In genomic region chr16:71289732-71290062, GRCh38 we compare ENCODE assay signal across 8 cellular contexts. TPM values are rescaled to one million over a fixed set of nuclear protein-coding genes. Genes with fewer than 3 reads are reported as not detected.
DNase-seq lines count a peak whose midpoint lies in the region; ATAC-seq, FAIRE-seq and TF ChIP-seq lines count a peak whose summit lies in the region.

No MANE protein-coding gene starts in this region.

- peak overlapping the region; percentile 88 for H3K9ac ChIP-seq in endothelial cell of umbilical vein (replicated peaks; ENCODE audit: extremely low read depth, insufficient read depth, low read length)

- TF ChIP-seq POLR2A in endothelial cell of umbilical vein (IDR thresholded peaks at IDR 0.05; ENCODE audit: low read depth, low read length): no peak

- BruUV-seq in OCI-LY7 (replicated peaks; lab: Mats Ljungman, UMichigan): no TSS peak
- BruUV-seq in endothelial cell of umbilical vein (replicated peaks; lab: Mats Ljungman, UMichigan): no TSS peak

- no peaks in the 10 kb centered on the region for H3K27me3 ChIP-seq in CD8-positive, alpha-beta memory T cell (ENCODE audit: insufficient read depth, low read length, poor library complexity, severe bottlenecking)
- H3K27me3 ChIP-seq in endothelial cell of umbilical vein (ENCODE audit: control insufficient read depth in 2 of 2, insufficient read depth in 2 of 2, low read length in 2 of 2) (peaks cover 1 to 3% of the 10 kb centered on the region in 2 experiments), pancreas (peaks cover 0 to 4% (median 0%) of the 10 kb centered on the region in 4 donors)

- H4K20me1 ChIP-seq in OCI-LY7 (ENCODE audit: insufficient read depth, low read length) (no peaks in the 10 kb centered on the region), endothelial cell of umbilical vein (replicated peaks; ENCODE audit: control insufficient read depth, extremely low read depth, insufficient read depth, low read length) (no peaks in the 10 kb centered on the region)

- peak overlapping the region; percentile 57; the same call in 1 of the 2 replicates for H2AFZ ChIP-seq in OCI-LY7 (ENCODE audit: low read length)
- peak overlapping the region; percentile 43 for H2AFZ ChIP-seq in endothelial cell of umbilical vein (ENCODE audit: low read depth, low read length)

- TF ChIP-seq CTCF in OCI-LY7 (conservative IDR thresholded peaks at IDR 0.05; ENCODE audit: low read length): no peak
- no peak for TF ChIP-seq CTCF in endothelial cell of umbilical vein (IDR thresholded peaks at IDR 0.05; ENCODE audit: extremely low read depth in 1 of 2, insufficient read depth in 1 of 2, low read depth in 1 of 2, low read length in 2 of 2)
- TF ChIP-seq CTCF in pancreas (IDR thresholded peaks at IDR 0.05): no peak

- POLR2A ChIA-PET in CD8-positive, alpha-beta memory T cell (lab: Charles Lee): no interaction called here
- POLR2A ChIA-PET in OCI-LY7 (lab: Charles Lee) (interaction anchor here (0.6 kb wide), 2 partner anchors 74 to 192 kb away, joined by 3 to 4 read pairs; no protein-coding TSS in a partner anchor), endothelial cell of umbilical vein (lab: Charles Lee) (no interaction called here)

- H3K79me2 ChIP-seq in OCI-LY7 (ENCODE audit: insufficient read depth, low read depth, low read length) (no peaks in the 10 kb centered on the region), endothelial cell of umbilical vein (ENCODE audit: control insufficient read depth, insufficient read depth, low read length) (peaks cover 8% of the 10 kb centered on the region)

- peaks cover 0 to 2% (median under 1%) of the 10 kb centered on the region in 5 donors for H3K9me3 Mint-ChIP-seq in CD8-positive, alpha-beta memory T cell

- no peaks in the 10 kb centered on the region for H3K9me2 ChIP-seq in OCI-LY7 (ENCODE audit: insufficient read depth, low read length)

- H3K27ac Mint-ChIP-seq in CD8-positive, alpha-beta memory T cell: peak overlapping the region; percentile 82 to 97 (median 92)

- H3K4me2 ChIP-seq in OCI-LY7 (ENCODE audit: low read length) (peak overlapping the region; percentile 81), endothelial cell of umbilical vein (ENCODE audit: insufficient read depth, low read length) (peak overlapping the region; percentile 71)

- no peak overlapping the region for H3K4me3 ChIP-seq in CD8-positive, alpha-beta memory T cell (ENCODE audit: low read length)
- peak overlapping the region; percentile 78 for H3K4me3 ChIP-seq in OCI-LY7 (ENCODE audit: low read depth, low read length, poor library complexity, severe bottlenecking)
- peak overlapping the region in 2 of 3 experiments; percentile 49 to 50 for H3K4me3 ChIP-seq in endothelial cell of umbilical vein (replicated peaks in 1 of 3; ENCODE audit: insufficient read depth in 1 of 3, low read depth in 1 of 3, low read length in 3 of 3)
- peak overlapping the region in 2 of 4 donors; percentile 52 to 84 for H3K4me3 ChIP-seq in pancreas

- peaks cover 18 to 39% (median 34%) of the 10 kb centered on the region in 3 donors for H3K36me3 Mint-ChIP-seq in CD8-positive, alpha-beta memory T cell

- intact Hi-C loops in OCI-LY7 (cut with micrococcal nuclease; ENCODE audit: unreplicated experiment): no loop called here
- intact Hi-C loops in endothelial cell of umbilical vein (cut with micrococcal nuclease): loop anchor here (5.0 kb wide), 1 partner anchor 487 kb away; the partner anchor contains the start of gene VAC14
- intact Hi-C loops in pancreas (cut with DNase I): no loop called here

- no peak overlapping the region for H3K27ac ChIP-seq in CD8-positive, alpha-beta memory T cell (ENCODE audit: low read depth, low read length)
- H3K27ac ChIP-seq in OCI-LY7 (ENCODE audit: low read depth, low read length, poor library complexity, severe bottlenecking) (peak overlapping the region; percentile 36), endothelial cell of umbilical vein (ENCODE audit: insufficient read depth, low read depth, low read length) (no peak overlapping the region), pancreas (peak overlapping the region; percentile 60 to 89 (median 70))

- 5 to 9% methylated on average over 2 of the region's 2 CpGs for WGBS in pancreas, 2 donors

- DNase-seq in CD8-positive, alpha-beta memory T cell: no peak
- DNase-seq in OCI-LY7 (ENCODE audit: low spot score): no peak
- no peak for DNase-seq in endothelial cell of umbilical vein (ENCODE audit: low read depth, low spot score)
- no peak for DNase-seq in pancreas
- no peak for DNase-seq in NOMO-1 treated with DMSO at 0.1 percent for 48 hours (lab: John Stamatoyannopoulos, UW; ENCODE audit: unreplicated experiment)
- no peak for DNase-seq in COR-L47 (lab: John Stamatoyannopoulos, UW)
- no peak for DNase-seq in frontal cortex (ENCODE audit: low spot score in 2 of 2)
- no peak for DNase-seq in inferior parietal cortex (ENCODE audit: extremely low spot score)

- no peaks in the 10 kb centered on the region for H3K9me3 ChIP-seq in CD8-positive, alpha-beta memory T cell (ENCODE audit: low read length)
- H3K9me3 ChIP-seq in OCI-LY7 (ENCODE audit: low read length) (no peaks in the 10 kb centered on the region), endothelial cell of umbilical vein (replicated peaks; ENCODE audit: control insufficient read depth, insufficient read depth, low read length) (no peaks in the 10 kb centered on the region), pancreas (no peaks in the 10 kb centered on the region)

- FAIRE-seq in endothelial cell of umbilical vein (lab: Jason Lieb, UNC): no peak
- no peak for FAIRE-seq in pancreas (lab: Jason Lieb, UNC)
- no peak for FAIRE-seq in frontal cortex (lab: Jason Lieb, UNC)

- peaks cover 19% of the 10 kb centered on the region for H3K4me1 ChIP-seq in CD8-positive, alpha-beta memory T cell (ENCODE audit: insufficient read depth, low read length)
- H3K4me1 ChIP-seq in OCI-LY7 (ENCODE audit: insufficient read depth, low read length, poor library complexity, severe bottlenecking) (peaks cover 3% of the 10 kb centered on the region), endothelial cell of umbilical vein (ENCODE audit: control insufficient read depth, extremely low read depth, insufficient read depth, low read length) (peaks cover 17% of the 10 kb centered on the region), pancreas (peaks cover 0 to 9% (median 8%) of the 10 kb centered on the region in 3 donors)

- peaks cover 21 to 40% (median 33%) of the 10 kb centered on the region in 3 donors for H3K4me1 Mint-ChIP-seq in CD8-positive, alpha-beta memory T cell

- no peak for ATAC-seq in pancreas

- peaks cover 17 to 26% of the 10 kb centered on the region in 2 donors for H3K27me3 Mint-ChIP-seq in CD8-positive, alpha-beta memory T cell

- H3K9me1 ChIP-seq in endothelial cell of umbilical vein (replicated peaks; ENCODE audit: control insufficient read depth, extremely low read depth, insufficient read depth, low read length): no peaks in the 10 kb centered on the region

- dilution Hi-C loops in endothelial cell of umbilical vein (cut with MboI; ENCODE audit: extremely low pct_ligation_motif_present, low sequenced_read_pairs): no loop called here

- H3K4me3 Mint-ChIP-seq in CD8-positive, alpha-beta memory T cell: peak overlapping the region; percentile 88 to 95 (median 91)

- H3K36me3 ChIP-seq in CD8-positive, alpha-beta memory T cell (ENCODE audit: insufficient read depth, low read length): peaks cover 22% of the 10 kb centered on the region
- H3K36me3 ChIP-seq in OCI-LY7 (ENCODE audit: insufficient read depth, low read length): no peaks in the 10 kb centered on the region
- peaks cover 2 to 5% of the 10 kb centered on the region in 2 experiments for H3K36me3 ChIP-seq in endothelial cell of umbilical vein (ENCODE audit: control insufficient read depth in 2 of 2, extremely low read depth in 1 of 2, insufficient read depth in 2 of 2, low read length in 2 of 2)
- no peaks in the 10 kb centered on the region for H3K36me3 ChIP-seq in pancreas

- CTCF ChIA-PET in CD8-positive, alpha-beta memory T cell (lab: Charles Lee): interaction anchor here (1.0 to 1.7 kb wide), 2 partner anchors 22 to 123 kb away, joined by 3 to 6 read pairs; no protein-coding TSS in a partner anchor
- CTCF ChIA-PET in OCI-LY7 (lab: Charles Lee; ENCODE audit: unreplicated experiment) (no interaction called here), endothelial cell of umbilical vein (lab: Charles Lee) (interaction anchor here (0.6 to 4.9 kb wide), 3 partner anchors 14 to 729 kb away, joined by 3 to 24 read pairs (median 7); no protein-coding TSS in a partner anchor)

TF ChIP-seq in endothelial cell of umbilical vein, 7 proteins besides CTCF, POLR2A, EP300 and RAD21 (continues in another document):
- TF ChIP-seq GATA2 (IDR thresholded peaks at IDR 0.05; ENCODE audit: insufficient read depth, insufficient read length, low read depth, low read length) (no peak), MYC (IDR thresholded peaks at IDR 0.05; ENCODE audit: low read depth, low read length) (no peak)

RNA-seq across cellular contexts. Expression of gene CMTR2, which starts 0.5 kb away (rescaled TPM):
- total RNA-seq in CD8-positive, alpha-beta memory T cell: 10 to 100 TPM; 27.4 to 27.9 TPM
- 21.7 TPM for polyA plus RNA-seq in CD8-positive, alpha-beta memory T cell
- 10.6 and 10.9 TPM in 2 replicates for total RNA-seq in OCI-LY7 (2014; rRNA removed; shearing (Covaris generic))
- total RNA-seq in OCI-LY7 (2022) (7.9 and 10.4 TPM in 2 replicates), endothelial cell of umbilical vein (15.5 and 18.8 TPM in 2 replicates), pancreas (10 to 100 TPM in 1 of 6 donors, 1 to 10 TPM in 5; 5.1 to 12.0 (median 7.0) TPM), frontal cortex (35.9 TPM)
- polyA plus RNA-seq in endothelial cell of umbilical vein (10.2 and 11.6 TPM in 2 replicates), pancreas (1 to 10 TPM; 5.5 to 8.9 TPM)
- polyA plus RNA-seq in endothelial cell of umbilical vein (2011; cell fraction: cytosol; rRNA removed): 8.7 and 9.3 TPM in 2 replicates
- polyA plus RNA-seq in endothelial cell of umbilical vein (2011; cell fraction: nucleus; rRNA removed): 11.7 and 18.5 TPM in 2 replicates
- polyA plus RNA-seq in endothelial cell of umbilical vein (2012): 11.0 and 19.3 TPM in 2 replicates
- polyA minus RNA-seq in endothelial cell of umbilical vein: 18.4 and 20.3 TPM in 2 replicates
- 10.9 TPM for polyA minus RNA-seq in endothelial cell of umbilical vein (2011; cell fraction: cytosol; rRNA and poly(A)+ RNA removed)
- polyA minus RNA-seq in endothelial cell of umbilical vein (2011; cell fraction: nucleus; rRNA and poly(A)+ RNA removed): 9.7 and 15.1 TPM in 2 replicates

RNA-seq across cellular contexts. Expression of gene HYDIN, which starts 59.2 kb away (rescaled TPM):
- total RNA-seq in CD8-positive, alpha-beta memory T cell: not detected
- polyA plus RNA-seq in CD8-positive, alpha-beta memory T cell: not detected
- not detected in 2 replicates for total RNA-seq in OCI-LY7 (2014; rRNA removed; shearing (Covaris generic))
- total RNA-seq in OCI-LY7 (2022) (0.63 TPM in 1 of 2 replicates, not detected in the other), endothelial cell of umbilical vein (not detected in 2 replicates), pancreas (1 to 10 TPM; 2.1 to 6.6 (median 3.9) TPM), frontal cortex (19.2 TPM)
- polyA plus RNA-seq in endothelial cell of umbilical vein (not detected in 2 replicates), pancreas (1 to 10 TPM; 2.4 to 2.7 TPM)
- polyA plus RNA-seq in endothelial cell of umbilical vein (2011; cell fraction: cytosol; rRNA removed): not detected in 2 replicates
- polyA plus RNA-seq in endothelial cell of umbilical vein (2011; cell fraction: nucleus; rRNA removed): not detected in 2 replicates
- polyA plus RNA-seq in endothelial cell of umbilical vein (2012): not detected in 2 replicates
- 0.62 TPM in 1 of 2 replicates, not detected in the other for polyA minus RNA-seq in endothelial cell of umbilical vein
- polyA minus RNA-seq in endothelial cell of umbilical vein (2011; cell fraction: cytosol; rRNA and poly(A)+ RNA removed): not detected
- polyA minus RNA-seq in endothelial cell of umbilical vein (2011; cell fraction: nucleus; rRNA and poly(A)+ RNA removed): not detected in 2 replicates

Comparison
In these comparisons a context has a peak if more than half of its experiments do, and no peak if none do; other contexts are left out.
1. H3K27ac ChIP-seq: peak in OCI-LY7 (single experiment) and pancreas (4 of 4); none in CD8-positive, alpha-beta memory T cell (single experiment) and endothelial cell of umbilical vein (single experiment).